ENCODE assay signal across 14 cellular contexts in the genomic region with DNA sequence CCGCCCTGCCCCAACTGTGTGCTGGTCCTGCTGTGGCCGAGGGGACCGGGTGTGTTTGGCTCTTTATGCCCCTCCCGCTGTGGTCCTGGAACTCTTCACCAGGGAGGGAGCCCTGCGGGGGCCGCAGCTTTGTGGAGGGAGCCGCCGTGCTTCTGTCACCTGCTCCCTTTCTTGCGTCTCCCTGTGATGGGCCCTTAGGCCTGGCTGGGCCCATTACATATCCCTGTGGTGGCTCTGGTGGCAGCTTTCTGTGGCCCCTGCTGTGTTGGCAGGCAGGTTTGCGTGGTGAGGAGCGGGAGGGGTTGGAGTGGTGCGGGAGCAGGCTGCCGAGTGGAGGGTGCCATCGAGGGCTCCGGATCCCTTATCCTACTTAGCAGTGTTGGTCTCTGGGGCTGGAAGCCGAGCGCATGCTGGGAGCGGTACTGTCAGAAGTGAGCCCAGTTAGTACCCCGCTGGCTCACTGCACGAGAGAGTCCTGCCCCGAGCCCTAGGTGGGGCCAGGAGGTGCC.
"Had no signal": no experiment of that assay in that cellular context is flagged by ENCODE, and none has a peak within 500 bp of the region (broad histone marks: within the 10 kb centered on the region; RNA-seq: fewer than 3 reads in every experiment).

No MANE protein-coding gene starts in this region.

- ATAC-seq: left ventricle myocardium superior; stimulated activated memory B cell treated with anti-CD40 and anti-IgM and Interleukin-4, amounts not matched to agents 10 μg/mL and 1 μg/mL and 100 μg/mL, for 72 hours; T-helper 17 cell had no signal

- H3K27me3 ChIP-seq: ascending aorta, breast epithelium had no signal

- H3K4me3 ChIP-seq: ascending aorta, breast epithelium had no signal

- H3K27ac ChIP-seq: ascending aorta, breast epithelium, WERI-Rb-1 had no signal

- H3K9me3 ChIP-seq: ascending aorta, breast epithelium had no signal

- DNase-seq: activated CD4-positive, alpha-beta memory T cell treated with anti-CD3 and anti-CD28 coated beads, Interleukin-2, amount 10 ng/mL, durations not matched to agents 7 days and 5 days; activated naive CD4-positive, alpha-beta T cell; activated naive CD8-positive, alpha-beta T cell treated with anti-CD3 and anti-CD28 coated beads, Interleukin-2, amount 10 ng/mL, durations not matched to agents 7 days and 5 days; cerebellar nuclear complex; dermis blood vessel endothelial cell; islet precursor cell; nephron progenitor cell; stimulated activated CD4-positive, alpha-beta T cell treated with anti-CD3 and anti-CD28 coated beads, Interleukin-2, amount 100 ng/mL, for 48 hours; T-helper 17 cell; WERI-Rb-1 had no signal

- H3K4me1 ChIP-seq: ascending aorta, breast epithelium had no signal
